Comparison of ENCODE assay signal across 1 cellular context in the genomic region with DNA sequence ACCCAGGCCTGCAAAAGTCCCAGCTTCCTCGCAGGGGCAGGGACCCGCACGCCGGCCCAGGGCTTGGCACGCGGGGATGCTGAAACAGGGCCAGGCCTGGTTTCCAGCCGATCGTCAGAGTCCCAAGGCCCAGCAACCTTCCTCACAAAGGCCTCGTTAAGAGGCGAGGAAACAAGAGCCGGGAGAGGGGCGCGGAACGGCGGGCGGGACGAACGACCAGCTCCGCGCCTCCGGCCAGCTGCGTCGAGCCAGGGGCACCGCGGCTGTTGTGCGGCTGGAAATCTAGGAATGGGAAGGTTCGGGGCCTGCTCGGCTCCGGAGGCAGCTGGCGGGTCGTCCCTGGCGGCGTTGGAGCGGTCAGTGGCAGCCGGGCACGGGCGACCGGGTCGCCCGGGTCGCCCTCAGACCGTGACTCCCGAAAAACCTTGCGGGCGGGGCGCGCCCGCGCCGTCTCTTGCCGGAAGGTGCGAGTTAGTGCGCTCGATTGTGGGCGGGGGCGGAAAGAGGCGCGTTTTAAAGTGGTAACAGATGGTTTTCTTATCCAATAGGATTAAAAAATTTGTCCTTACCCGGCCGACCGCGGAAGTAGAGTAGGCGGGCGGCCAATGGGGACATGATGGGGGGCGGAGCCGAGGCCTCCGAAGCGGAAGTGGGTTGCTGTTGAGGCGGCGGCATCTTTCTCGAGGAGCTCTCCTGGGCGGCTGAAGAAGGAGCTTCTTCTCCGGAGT.
TF ChIP-seq lines count a peak whose summit lies in the region.

A gene with protein sequence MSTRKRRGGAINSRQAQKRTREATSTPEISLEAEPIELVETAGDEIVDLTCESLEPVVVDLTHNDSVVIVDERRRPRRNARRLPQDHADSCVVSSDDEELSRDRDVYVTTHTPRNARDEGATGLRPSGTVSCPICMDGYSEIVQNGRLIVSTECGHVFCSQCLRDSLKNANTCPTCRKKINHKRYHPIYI (plus strand): TSS at position 643 of the 728 bp plus-strand sequence. CDS start 21,388 bp downstream, outside the sequence.

TF ChIP-seq in HepG2, 621 proteins besides CTCF, POLR2A, EP300 and RAD21 (continued from another document and continues in another):
- TF ChIP-seq, protein P1, sequence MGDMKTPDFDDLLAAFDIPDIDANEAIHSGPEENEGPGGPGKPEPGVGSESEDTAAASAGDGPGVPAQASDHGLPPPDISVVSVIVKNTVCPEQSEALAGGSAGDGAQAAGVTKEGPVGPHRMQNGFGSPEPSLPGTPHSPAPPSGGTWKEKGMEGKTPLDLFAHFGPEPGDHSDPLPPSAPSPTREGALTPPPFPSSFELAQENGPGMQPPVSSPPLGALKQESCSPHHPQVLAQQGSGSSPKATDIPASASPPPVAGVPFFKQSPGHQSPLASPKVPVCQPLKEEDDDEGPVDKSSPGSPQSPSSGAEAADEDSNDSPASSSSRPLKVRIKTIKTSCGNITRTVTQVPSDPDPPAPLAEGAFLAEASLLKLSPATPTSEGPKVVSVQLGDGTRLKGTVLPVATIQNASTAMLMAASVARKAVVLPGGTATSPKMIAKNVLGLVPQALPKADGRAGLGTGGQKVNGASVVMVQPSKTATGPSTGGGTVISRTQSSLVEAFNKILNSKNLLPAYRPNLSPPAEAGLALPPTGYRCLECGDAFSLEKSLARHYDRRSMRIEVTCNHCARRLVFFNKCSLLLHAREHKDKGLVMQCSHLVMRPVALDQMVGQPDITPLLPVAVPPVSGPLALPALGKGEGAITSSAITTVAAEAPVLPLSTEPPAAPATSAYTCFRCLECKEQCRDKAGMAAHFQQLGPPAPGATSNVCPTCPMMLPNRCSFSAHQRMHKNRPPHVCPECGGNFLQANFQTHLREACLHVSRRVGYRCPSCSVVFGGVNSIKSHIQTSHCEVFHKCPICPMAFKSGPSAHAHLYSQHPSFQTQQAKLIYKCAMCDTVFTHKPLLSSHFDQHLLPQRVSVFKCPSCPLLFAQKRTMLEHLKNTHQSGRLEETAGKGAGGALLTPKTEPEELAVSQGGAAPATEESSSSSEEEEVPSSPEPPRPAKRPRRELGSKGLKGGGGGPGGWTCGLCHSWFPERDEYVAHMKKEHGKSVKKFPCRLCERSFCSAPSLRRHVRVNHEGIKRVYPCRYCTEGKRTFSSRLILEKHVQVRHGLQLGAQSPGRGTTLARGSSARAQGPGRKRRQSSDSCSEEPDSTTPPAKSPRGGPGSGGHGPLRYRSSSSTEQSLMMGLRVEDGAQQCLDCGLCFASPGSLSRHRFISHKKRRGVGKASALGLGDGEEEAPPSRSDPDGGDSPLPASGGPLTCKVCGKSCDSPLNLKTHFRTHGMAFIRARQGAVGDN (CRISPR knock-in tag; IDR thresholded peaks at IDR 0.05) = peak; percentile 96
- TF ChIP-seq, protein P2, sequence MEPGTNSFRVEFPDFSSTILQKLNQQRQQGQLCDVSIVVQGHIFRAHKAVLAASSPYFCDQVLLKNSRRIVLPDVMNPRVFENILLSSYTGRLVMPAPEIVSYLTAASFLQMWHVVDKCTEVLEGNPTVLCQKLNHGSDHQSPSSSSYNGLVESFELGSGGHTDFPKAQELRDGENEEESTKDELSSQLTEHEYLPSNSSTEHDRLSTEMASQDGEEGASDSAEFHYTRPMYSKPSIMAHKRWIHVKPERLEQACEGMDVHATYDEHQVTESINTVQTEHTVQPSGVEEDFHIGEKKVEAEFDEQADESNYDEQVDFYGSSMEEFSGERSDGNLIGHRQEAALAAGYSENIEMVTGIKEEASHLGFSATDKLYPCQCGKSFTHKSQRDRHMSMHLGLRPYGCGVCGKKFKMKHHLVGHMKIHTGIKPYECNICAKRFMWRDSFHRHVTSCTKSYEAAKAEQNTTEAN (CRISPR knock-in tag; conservative IDR thresholded peaks at IDR 0.05) = peak; percentile 64; the same call in 1 of the 2 replicates
- TF ChIP-seq SUZ12 (IDR thresholded peaks at IDR 0.05; ENCODE audit: low read depth, low read length) (no peak), NFKB2 (CRISPR knock-in tag; IDR thresholded peaks at IDR 0.05; ENCODE audit: borderline replicate concordance) (peak; percentile 85; the same call in 1 of the 2 replicates), ZFY (CRISPR knock-in tag; IDR thresholded peaks at IDR 0.05) (peak; percentile 80), ZSCAN30 (CRISPR knock-in tag; IDR thresholded peaks at IDR 0.05) (no peak), ETV5 (CRISPR knock-in tag; IDR thresholded peaks at IDR 0.05; ENCODE audit: borderline replicate concordance) (peak; percentile 10; the same call in 1 of the 2 replicates), ZKSCAN5 (CRISPR knock-in tag; IDR thresholded peaks at IDR 0.05) (0 out of 2 replicates have a peak, but pooled peaks have one; percentile 50), PPARG (CRISPR knock-in tag; conservative IDR thresholded peaks at IDR 0.05) (0 out of 2 replicates have a peak, but pooled peaks have one; percentile 10), ZNF75D (CRISPR knock-in tag; IDR thresholded peaks at IDR 0.05; ENCODE audit: borderline replicate concordance) (no peak), CBX5 (CRISPR knock-in tag; IDR thresholded peaks at IDR 0.05; ENCODE audit: borderline replicate concordance) (peak; percentile 39; the same call in 1 of the 2 replicates), ZNF451 (CRISPR knock-in tag; IDR thresholded peaks at IDR 0.05) (peak; percentile 17; the same call in 1 of the 2 replicates), YEATS4 (CRISPR knock-in tag; IDR thresholded peaks at IDR 0.05; ENCODE audit: borderline replicate concordance) (peak; percentile 87; the same call in 1 of the 2 replicates), ZNF367 (CRISPR knock-in tag; IDR thresholded peaks at IDR 0.05; ENCODE audit: borderline replicate concordance) (0 out of 2 replicates have a peak, but pooled peaks have one; percentile 26), TGIF2 (CRISPR knock-in tag; IDR thresholded peaks at IDR 0.05) (peak; percentile 50; the same call in 1 of the 2 replicates), ZNF570 (CRISPR knock-in tag; IDR thresholded peaks at IDR 0.05; ENCODE audit: borderline replicate concordance) (0 out of 2 replicates have a peak, but pooled peaks have one; percentile 68), RFX1 (IDR thresholded peaks at IDR 0.05) (no peak), TCF7 (IDR thresholded peaks at IDR 0.05; ENCODE audit: low read depth) (no peak), ZFX (CRISPR knock-in tag; IDR thresholded peaks at IDR 0.05; ENCODE audit: low read depth) (peak; percentile 63; the same call in 1 of the 2 replicates), ZFP36L1 (CRISPR knock-in tag; IDR thresholded peaks at IDR 0.05) (peak; percentile 90), ZSCAN25 (CRISPR knock-in tag; IDR thresholded peaks at IDR 0.05) (peak; percentile 62; the same call in 1 of the 2 replicates), RXRB (CRISPR knock-in tag; IDR thresholded peaks at IDR 0.05; ENCODE audit: borderline replicate concordance) (0 out of 2 replicates have a peak, but pooled peaks have one; percentile 7), ZKSCAN8 (CRISPR knock-in tag; IDR thresholded peaks at IDR 0.05; ENCODE audit: borderline replicate concordance) (0 out of 2 replicates have a peak, but pooled peaks have one; percentile 14)
- TF ChIP-seq, protein P3, sequence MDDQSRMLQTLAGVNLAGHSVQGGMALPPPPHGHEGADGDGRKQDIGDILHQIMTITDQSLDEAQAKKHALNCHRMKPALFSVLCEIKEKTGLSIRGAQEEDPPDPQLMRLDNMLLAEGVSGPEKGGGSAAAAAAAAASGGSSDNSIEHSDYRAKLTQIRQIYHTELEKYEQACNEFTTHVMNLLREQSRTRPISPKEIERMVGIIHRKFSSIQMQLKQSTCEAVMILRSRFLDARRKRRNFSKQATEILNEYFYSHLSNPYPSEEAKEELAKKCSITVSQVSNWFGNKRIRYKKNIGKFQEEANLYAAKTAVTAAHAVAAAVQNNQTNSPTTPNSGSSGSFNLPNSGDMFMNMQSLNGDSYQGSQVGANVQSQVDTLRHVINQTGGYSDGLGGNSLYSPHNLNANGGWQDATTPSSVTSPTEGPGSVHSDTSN (CRISPR knock-in tag; IDR thresholded peaks at IDR 0.05; ENCODE audit: borderline replicate concordance) = 0 out of 2 replicates have a peak, but pooled peaks have one; percentile 24
- TF ChIP-seq, protein P4, sequence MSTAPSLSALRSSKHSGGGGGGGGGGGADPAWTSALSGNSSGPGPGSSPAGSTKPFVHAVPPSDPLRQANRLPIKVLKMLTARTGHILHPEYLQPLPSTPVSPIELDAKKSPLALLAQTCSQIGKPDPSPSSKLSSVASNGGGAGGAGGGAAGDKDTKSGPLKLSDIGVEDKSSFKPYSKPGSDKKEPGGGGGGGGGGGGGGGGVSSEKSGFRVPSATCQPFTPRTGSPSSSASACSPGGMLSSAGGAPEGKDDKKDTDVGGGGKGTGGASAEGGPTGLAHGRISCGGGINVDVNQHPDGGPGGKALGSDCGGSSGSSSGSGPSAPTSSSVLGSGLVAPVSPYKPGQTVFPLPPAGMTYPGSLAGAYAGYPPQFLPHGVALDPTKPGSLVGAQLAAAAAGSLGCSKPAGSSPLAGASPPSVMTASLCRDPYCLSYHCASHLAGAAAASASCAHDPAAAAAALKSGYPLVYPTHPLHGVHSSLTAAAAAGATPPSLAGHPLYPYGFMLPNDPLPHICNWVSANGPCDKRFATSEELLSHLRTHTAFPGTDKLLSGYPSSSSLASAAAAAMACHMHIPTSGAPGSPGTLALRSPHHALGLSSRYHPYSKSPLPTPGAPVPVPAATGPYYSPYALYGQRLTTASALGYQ (CRISPR knock-in tag; IDR thresholded peaks at IDR 0.05) = peak; percentile 68; the same call in 1 of the 2 replicates
- TF ChIP-seq, protein P5, sequence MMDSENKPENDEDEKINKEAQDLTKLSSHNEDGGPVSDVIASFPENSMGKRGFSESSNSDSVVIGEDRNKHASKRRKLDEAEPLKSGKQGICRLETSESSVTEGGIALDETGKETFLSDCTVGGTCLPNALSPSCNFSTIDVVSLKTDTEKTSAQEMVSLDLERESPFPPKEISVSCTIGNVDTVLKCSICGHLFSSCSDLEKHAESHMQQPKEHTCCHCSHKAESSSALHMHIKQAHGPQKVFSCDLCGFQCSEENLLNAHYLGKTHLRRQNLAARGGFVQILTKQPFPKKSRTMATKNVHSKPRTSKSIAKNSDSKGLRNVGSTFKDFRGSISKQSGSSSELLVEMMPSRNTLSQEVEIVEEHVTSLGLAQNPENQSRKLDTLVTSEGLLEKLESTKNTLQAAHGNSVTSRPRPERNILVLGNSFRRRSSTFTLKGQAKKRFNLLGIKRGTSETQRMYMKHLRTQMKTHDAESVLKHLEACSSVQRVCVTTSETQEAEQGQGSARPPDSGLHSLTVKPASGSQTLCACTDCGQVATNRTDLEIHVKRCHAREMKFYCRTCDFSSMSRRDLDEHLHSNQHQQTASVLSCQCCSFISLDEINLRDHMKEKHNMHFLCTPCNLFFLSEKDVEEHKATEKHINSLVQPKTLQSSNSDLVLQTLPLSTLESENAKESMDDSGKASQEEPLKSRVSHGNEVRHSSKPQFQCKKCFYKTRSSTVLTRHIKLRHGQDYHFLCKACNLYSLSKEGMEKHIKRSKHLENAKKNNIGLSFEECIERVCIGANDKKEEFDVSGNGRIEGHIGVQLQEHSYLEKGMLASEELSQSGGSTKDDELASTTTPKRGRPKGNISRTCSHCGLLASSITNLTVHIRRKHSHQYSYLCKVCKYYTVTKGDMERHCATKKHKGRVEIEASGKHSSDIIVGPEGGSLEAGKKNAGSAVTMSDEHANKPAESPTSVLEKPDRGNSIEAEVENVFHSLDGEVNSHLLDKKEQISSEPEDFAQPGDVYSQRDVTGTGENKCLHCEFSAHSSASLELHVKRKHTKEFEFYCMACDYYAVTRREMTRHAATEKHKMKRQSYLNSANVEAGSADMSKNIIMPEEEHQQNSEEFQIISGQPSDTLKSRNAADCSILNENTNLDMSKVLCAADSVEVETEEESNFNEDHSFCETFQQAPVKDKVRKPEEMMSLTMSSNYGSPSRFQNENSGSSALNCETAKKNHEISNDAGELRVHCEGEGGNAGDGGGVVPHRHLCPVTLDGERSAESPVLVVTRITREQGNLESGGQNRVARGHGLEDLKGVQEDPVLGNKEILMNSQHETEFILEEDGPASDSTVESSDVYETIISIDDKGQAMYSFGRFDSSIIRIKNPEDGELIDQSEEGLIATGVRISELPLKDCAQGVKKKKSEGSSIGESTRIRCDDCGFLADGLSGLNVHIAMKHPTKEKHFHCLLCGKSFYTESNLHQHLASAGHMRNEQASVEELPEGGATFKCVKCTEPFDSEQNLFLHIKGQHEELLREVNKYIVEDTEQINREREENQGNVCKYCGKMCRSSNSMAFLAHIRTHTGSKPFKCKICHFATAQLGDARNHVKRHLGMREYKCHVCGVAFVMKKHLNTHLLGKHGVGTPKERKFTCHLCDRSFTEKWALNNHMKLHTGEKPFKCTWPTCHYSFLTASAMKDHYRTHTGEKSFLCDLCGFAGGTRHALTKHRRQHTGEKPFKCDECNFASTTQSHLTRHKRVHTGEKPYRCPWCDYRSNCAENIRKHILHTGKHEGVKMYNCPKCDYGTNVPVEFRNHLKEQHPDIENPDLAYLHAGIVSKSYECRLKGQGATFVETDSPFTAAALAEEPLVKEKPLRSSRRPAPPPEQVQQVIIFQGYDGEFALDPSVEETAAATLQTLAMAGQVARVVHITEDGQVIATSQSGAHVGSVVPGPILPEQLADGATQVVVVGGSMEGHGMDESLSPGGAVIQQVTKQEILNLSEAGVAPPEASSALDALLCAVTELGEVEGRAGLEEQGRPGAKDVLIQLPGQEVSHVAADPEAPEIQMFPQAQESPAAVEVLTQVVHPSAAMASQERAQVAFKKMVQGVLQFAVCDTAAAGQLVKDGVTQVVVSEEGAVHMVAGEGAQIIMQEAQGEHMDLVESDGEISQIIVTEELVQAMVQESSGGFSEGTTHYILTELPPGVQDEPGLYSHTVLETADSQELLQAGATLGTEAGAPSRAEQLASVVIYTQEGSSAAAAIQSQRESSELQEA (CRISPR knock-in tag; IDR thresholded peaks at IDR 0.05; ENCODE audit: not compliant biosample characterization) = peak; percentile 28
- TF ChIP-seq, protein P6, sequence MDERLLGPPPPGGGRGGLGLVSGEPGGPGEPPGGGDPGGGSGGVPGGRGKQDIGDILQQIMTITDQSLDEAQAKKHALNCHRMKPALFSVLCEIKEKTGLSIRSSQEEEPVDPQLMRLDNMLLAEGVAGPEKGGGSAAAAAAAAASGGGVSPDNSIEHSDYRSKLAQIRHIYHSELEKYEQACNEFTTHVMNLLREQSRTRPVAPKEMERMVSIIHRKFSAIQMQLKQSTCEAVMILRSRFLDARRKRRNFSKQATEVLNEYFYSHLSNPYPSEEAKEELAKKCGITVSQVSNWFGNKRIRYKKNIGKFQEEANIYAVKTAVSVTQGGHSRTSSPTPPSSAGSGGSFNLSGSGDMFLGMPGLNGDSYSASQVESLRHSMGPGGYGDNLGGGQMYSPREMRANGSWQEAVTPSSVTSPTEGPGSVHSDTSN (CRISPR knock-in tag; IDR thresholded peaks at IDR 0.05) = peak; percentile 81
- TF ChIP-seq, protein P7, sequence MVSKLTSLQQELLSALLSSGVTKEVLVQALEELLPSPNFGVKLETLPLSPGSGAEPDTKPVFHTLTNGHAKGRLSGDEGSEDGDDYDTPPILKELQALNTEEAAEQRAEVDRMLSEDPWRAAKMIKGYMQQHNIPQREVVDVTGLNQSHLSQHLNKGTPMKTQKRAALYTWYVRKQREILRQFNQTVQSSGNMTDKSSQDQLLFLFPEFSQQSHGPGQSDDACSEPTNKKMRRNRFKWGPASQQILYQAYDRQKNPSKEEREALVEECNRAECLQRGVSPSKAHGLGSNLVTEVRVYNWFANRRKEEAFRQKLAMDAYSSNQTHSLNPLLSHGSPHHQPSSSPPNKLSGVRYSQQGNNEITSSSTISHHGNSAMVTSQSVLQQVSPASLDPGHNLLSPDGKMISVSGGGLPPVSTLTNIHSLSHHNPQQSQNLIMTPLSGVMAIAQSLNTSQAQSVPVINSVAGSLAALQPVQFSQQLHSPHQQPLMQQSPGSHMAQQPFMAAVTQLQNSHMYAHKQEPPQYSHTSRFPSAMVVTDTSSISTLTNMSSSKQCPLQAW (CRISPR knock-in tag; IDR thresholded peaks at IDR 0.05) = no peak
- TF ChIP-seq, protein P8, sequence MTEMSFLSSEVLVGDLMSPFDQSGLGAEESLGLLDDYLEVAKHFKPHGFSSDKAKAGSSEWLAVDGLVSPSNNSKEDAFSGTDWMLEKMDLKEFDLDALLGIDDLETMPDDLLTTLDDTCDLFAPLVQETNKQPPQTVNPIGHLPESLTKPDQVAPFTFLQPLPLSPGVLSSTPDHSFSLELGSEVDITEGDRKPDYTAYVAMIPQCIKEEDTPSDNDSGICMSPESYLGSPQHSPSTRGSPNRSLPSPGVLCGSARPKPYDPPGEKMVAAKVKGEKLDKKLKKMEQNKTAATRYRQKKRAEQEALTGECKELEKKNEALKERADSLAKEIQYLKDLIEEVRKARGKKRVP (CRISPR knock-in tag; IDR thresholded peaks at IDR 0.05) = no peak
